Comparison of ENCODE assay signal across 8 cellular contexts in the genomic region with DNA sequence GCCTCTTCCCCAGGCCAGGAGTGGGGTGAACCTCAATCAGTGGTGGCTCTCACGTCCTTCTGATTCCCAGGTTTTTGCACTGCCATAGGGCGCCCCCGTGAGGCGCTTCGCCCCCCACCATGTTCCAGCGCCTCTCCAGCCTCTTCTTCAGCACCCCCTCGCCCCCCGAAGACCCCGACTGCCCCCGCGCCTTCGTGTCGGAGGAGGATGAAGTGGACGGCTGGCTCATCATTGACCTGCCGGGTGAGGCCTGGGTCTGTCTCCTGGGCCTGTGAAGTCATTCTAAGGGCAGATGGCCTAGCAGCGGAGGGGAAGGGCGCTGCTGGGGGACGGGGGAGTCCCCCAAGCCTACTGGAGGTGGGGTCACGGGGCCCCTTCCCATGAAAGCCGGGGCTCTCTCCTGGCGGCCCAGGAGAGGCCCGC. TPM values are rescaled to one million over a fixed set of nuclear protein-coding genes. Genes with fewer than 3 reads are reported as not detected.
A peak's percentile ranks its signal among the peaks of the same experiment; 100 is the strongest.
DNase-seq lines count a peak whose midpoint lies in the region; ATAC-seq and TF ChIP-seq lines count a peak whose summit lies in the region.

No MANE protein-coding gene starts in this region.

- H3K9me3 ChIP-seq in Panc1 (ENCODE audit: control insufficient read depth, insufficient read depth, low read depth, low read length) (no peaks in the 10 kb centered on the region), trophoblast cell (ENCODE audit: insufficient read depth, low read depth, low read length) (no peaks in the 10 kb centered on the region)

- H3K27me3 ChIP-seq in Panc1 (ENCODE audit: control insufficient read depth, insufficient read depth, low read length) (no peaks in the 10 kb centered on the region), trophoblast cell (ENCODE audit: insufficient read depth, low read length) (peaks cover 11% of the 10 kb centered on the region)

- no TSS peak for BruUV-seq in Panc1 (replicated peaks; lab: Mats Ljungman, UMichigan)

- H3K27ac ChIP-seq in Panc1 (ENCODE audit: low read length) (peak overlapping the region; percentile 44; the same call in 1 of the 2 replicates), trophoblast cell (ENCODE audit: low read depth, low read length) (no peak overlapping the region)

- H2AK5ac ChIP-seq in trophoblast cell (ENCODE audit: low read length): no peak overlapping the region

- no peak overlapping the region for H4K8ac ChIP-seq in trophoblast cell (ENCODE audit: low read depth, low read length)

- no CpG with 5 or more reads among the region's 22 CpGs for WGBS in trophoblast cell (ENCODE audit: extremely low coverage, insufficient coverage, insufficient read length)

- peaks cover 13% of the 10 kb centered on the region for H3K4me1 ChIP-seq in Panc1 (ENCODE audit: control insufficient read depth, insufficient read depth, low read length)
- H3K4me1 ChIP-seq in trophoblast cell (ENCODE audit: control insufficient read depth in 1 of 2, insufficient read depth in 2 of 2, low read length in 2 of 2): peaks cover 11 to 17% of the 10 kb centered on the region in 2 experiments

- in situ Hi-C loops in Panc1 (cut with HindIII; ENCODE audit: low pct_unique_long_range_greater_than_20kb, low sequenced_read_pairs): no loop called here

- H3K4me2 ChIP-seq in trophoblast cell (ENCODE audit: low read length): peak overlapping the region; percentile 96

- H3K36me3 ChIP-seq in Panc1 (ENCODE audit: control insufficient read depth, insufficient read depth, low read length): peaks cover 2% of the 10 kb centered on the region; the same call in 1 of the 2 replicates
- peaks cover 14 to 15% of the 10 kb centered on the region in 2 experiments for H3K36me3 ChIP-seq in trophoblast cell (ENCODE audit: control insufficient read depth in 1 of 2, insufficient read depth in 2 of 2, low read length in 2 of 2)

- H3K14ac ChIP-seq in trophoblast cell (ENCODE audit: low read length): no peak overlapping the region

- no peak overlapping the region for H3K9ac ChIP-seq in trophoblast cell (ENCODE audit: low read length)

- H3K4me3 ChIP-seq in Panc1 (ENCODE audit: low read depth in 2 of 2, low read length in 2 of 2) (peak overlapping the region; percentile 77 to 79), trophoblast cell (ENCODE audit: low read depth, low read length) (peak overlapping the region; percentile 82)

- H3K36me3 Mint-ChIP-seq in activated naive CD4-positive, alpha-beta T cell treated with anti-CD3 and anti-CD28 coated beads, Interleukin-2, amount 10 ng/mL, durations not matched to agents 7 days and 5 days: peaks cover 5% of the 10 kb centered on the region

- TF ChIP-seq CTCF in Panc1 (IDR thresholded peaks at IDR 0.05): peak; percentile 90

- H3K4me1 Mint-ChIP-seq in activated naive CD4-positive, alpha-beta T cell treated with anti-CD3 and anti-CD28 coated beads, Interleukin-2, amount 10 ng/mL, durations not matched to agents 7 days and 5 days: peaks cover 45% of the 10 kb centered on the region

- POLR2A ChIA-PET in Panc1 (lab: Charles Lee): interaction anchor here (0.7 kb wide), 1 partner anchor 32 kb away, joined by 4 read pairs; a partner anchor contains a TSS

- peaks cover 35% of the 10 kb centered on the region for H3K27me3 Mint-ChIP-seq in activated naive CD4-positive, alpha-beta T cell treated with anti-CD3 and anti-CD28 coated beads, Interleukin-2, amount 10 ng/mL, durations not matched to agents 7 days and 5 days

- no peaks in the 10 kb centered on the region for H3K9me3 Mint-ChIP-seq in activated naive CD4-positive, alpha-beta T cell treated with anti-CD3 and anti-CD28 coated beads, Interleukin-2, amount 10 ng/mL, durations not matched to agents 7 days and 5 days

- no peak overlapping the region for H3K4ac ChIP-seq in trophoblast cell (ENCODE audit: low read depth, low read length)

- no peak overlapping the region for H2BK5ac ChIP-seq in trophoblast cell (ENCODE audit: low read depth, low read length, poor library complexity)

- DNase-seq in NCI-H1694 (lab: John Stamatoyannopoulos, UW): peak; percentile 20
- DNase-seq in NCI-H1694 treated with DMSO at 0.1 percent for 48 hours (lab: John Stamatoyannopoulos, UW): no peak
- DNase-seq in Panc1 (ENCODE audit: low read depth, low spot score): no peak
- peak; percentile 73 for DNase-seq in activated naive CD4-positive, alpha-beta T cell treated with anti-CD3 and anti-CD28 coated beads, Interleukin-2, amount 10 ng/mL, durations not matched to agents 7 days and 5 days
- DNase-seq in Right ventricle myocardium superior: peak; percentile 72
- DNase-seq in trophoblast cell: no peak
- no peak for DNase-seq in amniotic stem cell (lab: John Stamatoyannopoulos, UW)

- H4K91ac ChIP-seq in trophoblast cell (ENCODE audit: low read depth, low read length): no peak overlapping the region

- H3K4me3 Mint-ChIP-seq in activated naive CD4-positive, alpha-beta T cell treated with anti-CD3 and anti-CD28 coated beads, Interleukin-2, amount 10 ng/mL, durations not matched to agents 7 days and 5 days: peak overlapping the region; percentile 80

- no peak overlapping the region for H3K18ac ChIP-seq in trophoblast cell (ENCODE audit: low read length)

- no peak overlapping the region for H2BK12ac ChIP-seq in trophoblast cell (ENCODE audit: low read length)

- CTCF ChIA-PET in Panc1 (lab: Charles Lee): interaction anchor here (0.7 to 1.0 kb wide), 2 partner anchors 83 to 396 kb away, joined by 3 to 8 read pairs; no protein-coding TSS in a partner anchor
- CTCF ChIA-PET in activated naive CD4-positive, alpha-beta T cell treated with anti-CD3 and anti-CD28 coated beads, Interleukin-2, amount 10 ng/mL, durations not matched to agents 7 days and 5 days (lab: Charles Lee): interaction anchor here (0.8 to 6.1 kb wide), 11 partner anchors 20 to 452 kb away, joined by 3 to 63 read pairs (median 3); a partner anchor contains a TSS

- peak overlapping the region; percentile 23 for H4K12ac ChIP-seq in trophoblast cell (ENCODE audit: low read depth, low read length)

- no peak overlapping the region for H2BK120ac ChIP-seq in trophoblast cell (ENCODE audit: insufficient read depth, low read length, poor library complexity)

- peaks cover 11% of the 10 kb centered on the region for H3K79me1 ChIP-seq in trophoblast cell (ENCODE audit: low read length)

- peak; percentile 1 for ATAC-seq in HG03175 (IDR thresholded peaks at IDR 0.05; ENCODE audit: unreplicated experiment)
- peak; percentile 32 for ATAC-seq in Panc1
- ATAC-seq in Right ventricle myocardium superior (ENCODE audit: poor library complexity): no peak

- peak overlapping the region; percentile 87 for H3K27ac Mint-ChIP-seq in activated naive CD4-positive, alpha-beta T cell treated with anti-CD3 and anti-CD28 coated beads, Interleukin-2, amount 10 ng/mL, durations not matched to agents 7 days and 5 days

- H3K79me2 ChIP-seq in trophoblast cell (ENCODE audit: control insufficient read depth, insufficient read depth, low read length, poor library complexity): peaks cover 5% of the 10 kb centered on the region

- no peak overlapping the region for H3K23ac ChIP-seq in trophoblast cell (ENCODE audit: low read length)

- intact Hi-C loops in Panc1 (cut with micrococcal nuclease; ENCODE audit: unreplicated experiment) (loop anchor here (2.0 to 10.0 kb wide), 2 partner anchors 144 to 170 kb away; no protein-coding TSS in a partner anchor), Right ventricle myocardium superior (cut with DNase I) (no loop called here)

- H2AFZ ChIP-seq in trophoblast cell (ENCODE audit: insufficient read depth, low read length, poor library complexity): peak overlapping the region; percentile 82

RNA-seq across cellular contexts. Expression of a gene that starts 4.5 kb away (rescaled TPM):
- total RNA-seq in Panc1 (2021; ENCODE audit: unreplicated experiment) (20.6 TPM), Right ventricle myocardium superior (108 TPM)
- polyA plus RNA-seq in Panc1 (2012; ENCODE audit: insufficient read length): 21.1 TPM
- 23.2 and 23.3 TPM in 2 replicates for polyA plus RNA-seq in trophoblast cell (2013)

RNA-seq across cellular contexts. Expression of a gene that starts 31.7 kb away (rescaled TPM):
- total RNA-seq in Panc1 (2021; ENCODE audit: unreplicated experiment) (22.9 TPM), Right ventricle myocardium superior (10.9 TPM)
- polyA plus RNA-seq in Panc1 (2012; ENCODE audit: insufficient read length): 19.2 TPM
- polyA plus RNA-seq in trophoblast cell (2013): 29.0 and 29.9 TPM in 2 replicates

Comparison
In these comparisons a context has a peak if more than half of its experiments do, and no peak if none do; other contexts are left out.
1. DNase-seq: peak in NCI-H1694 (single experiment), activated naive CD4-positive, alpha-beta T cell treated with anti-CD3 and anti-CD28 coated beads, Interleukin-2, amount 10 ng/mL, durations not matched to agents 7 days and 5 days (single experiment) and Right ventricle myocardium superior (single experiment); none in NCI-H1694 treated with DMSO at 0.1 percent for 48 hours (single experiment), Panc1 (single experiment), trophoblast cell (0 of 2) and amniotic stem cell (single experiment).